In the genomic region with DNA sequence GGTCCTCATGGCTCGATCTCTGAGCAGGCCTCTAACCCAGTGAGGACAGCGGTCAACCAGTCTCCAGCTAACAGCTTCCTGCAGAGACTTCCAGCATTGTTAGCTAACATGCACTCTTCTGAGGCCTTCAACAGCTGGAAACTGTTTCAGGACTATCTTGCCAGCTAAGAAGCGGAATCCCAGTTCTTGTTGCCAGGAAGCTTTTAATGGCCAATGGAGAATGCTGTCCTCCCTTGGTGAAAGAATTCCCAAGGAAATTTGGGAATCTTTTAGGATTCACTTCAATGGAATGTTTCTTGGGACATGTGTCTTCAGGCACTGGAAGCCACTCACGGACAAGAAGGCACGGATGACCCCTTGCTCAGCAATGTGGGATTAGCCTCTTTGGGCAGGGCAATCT, we compare ENCODE assay signal across 25 cellular contexts.
DNase-seq lines count a peak whose midpoint lies in the region; ATAC-seq and TF ChIP-seq lines count a peak whose summit lies in the region.
"Had no signal": no experiment of that assay in that cellular context is flagged by ENCODE, and none has a peak within 500 bp of the region (broad histone marks: within the 10 kb centered on the region; RNA-seq: fewer than 3 reads in every experiment).

No MANE protein-coding gene starts in this region.

- DNase-seq in GM03348 (ENCODE audit: low spot score) (peak; percentile 55), epidermal melanocyte (ENCODE audit: insufficient read length, low spot score) (peak; percentile 41), left lung (no peak), smooth muscle cell (lab: John Stamatoyannopoulos, UW; ENCODE audit: unreplicated experiment) (no peak), GM20000 (ENCODE audit: low spot score) (no peak), uterus (no peak), NCI-H146 treated with DMSO at 0.1 percent for 48 hours (lab: John Stamatoyannopoulos, UW; ENCODE audit: unreplicated experiment) (no peak)
- DNase-seq: activated gamma-delta T cell; activated naive CD8-positive, alpha-beta T cell treated with anti-CD3 and anti-CD28 coated beads, Interleukin-2, amount 50 U/mL, for 24 hours; AML-193; CD8-positive, alpha-beta T cell; effector CD8-positive, alpha-beta T cell; H7; kidney glomerular epithelial cell; mesendoderm; naive thymus-derived CD4-positive, alpha-beta T cell; NCI-H1092; NCI-H1930; NCI-H526 treated with DMSO at 0.1 percent for 48 hours; stimulated activated naive CD4-positive, alpha-beta T cell treated with Interleukin-2 at 50 U/mL for 16 hours; T-helper 17 cell; testis had no signal

- H4K20me1 ChIP-seq in smooth muscle cell (ENCODE audit: low read depth) = no peaks in the 10 kb centered on the region

- H3K9ac ChIP-seq in smooth muscle cell (ENCODE audit: low read depth) = no peak overlapping the region

- H3K4me3 ChIP-seq in left lung (no peak overlapping the region), smooth muscle cell (no peak overlapping the region), uterus (no peak overlapping the region)
- H3K4me3 ChIP-seq: GM12878, SK-N-MC, testis had no signal

- TF ChIP-seq POLR2A in uterus (IDR thresholded peaks at IDR 0.05) = no peak

- H3K36me3 ChIP-seq in left lung (peaks cover 0 to 5% of the 10 kb centered on the region in 2 donors), smooth muscle cell (ENCODE audit: low read depth) (no peaks in the 10 kb centered on the region), uterus (no peaks in the 10 kb centered on the region)

- H3F3A ChIP-seq in smooth muscle cell (ENCODE audit: low read depth) = no peaks in the 10 kb centered on the region

- TF ChIP-seq CTCF in left lung (IDR thresholded peaks at IDR 0.05) = no peak
- no peak for TF ChIP-seq CTCF in smooth muscle cell (IDR thresholded peaks at IDR 0.05; ENCODE audit: borderline replicate concordance, insufficient read depth, poor library complexity, severe bottlenecking)
- TF ChIP-seq CTCF in GM20000 (IDR thresholded peaks at IDR 0.05; ENCODE audit: extremely low read depth, missing control alignments) = no peak
- no peak for TF ChIP-seq CTCF in uterus (IDR thresholded peaks at IDR 0.05)

- no peaks in the 10 kb centered on the region for H3K79me2 ChIP-seq in smooth muscle cell (ENCODE audit: low read depth)

- H2AFZ ChIP-seq in smooth muscle cell (ENCODE audit: low read depth) = no peak overlapping the region

- WGBS in smooth muscle cell (ENCODE audit: low lambda C conversion rate) = 63% methylated on average over 5 of the region's 5 CpGs

- H3K4me1 ChIP-seq in left lung (no peaks in the 10 kb centered on the region), smooth muscle cell (ENCODE audit: low read depth) (no peaks in the 10 kb centered on the region), uterus (no peaks in the 10 kb centered on the region)

- intact Hi-C loops in left lung (cut with DNase I) = no loop called here
- intact Hi-C loops in uterus (cut with DNase I; ENCODE audit: low total_unique reads) = no loop called here

- H3K4me2 ChIP-seq in smooth muscle cell = peak overlapping the region; percentile 40

- H3K9me3 ChIP-seq in left lung (no peaks in the 10 kb centered on the region), smooth muscle cell (replicated peaks; ENCODE audit: low read depth) (no peaks in the 10 kb centered on the region), uterus (no peaks in the 10 kb centered on the region)
- H3K9me3 ChIP-seq: testis had no signal

- peak; percentile 33 for ATAC-seq in left lung
- ATAC-seq: activated naive CD8-positive, alpha-beta T cell treated with anti-CD3 and anti-CD28 coated beads, Interleukin-2, amount 50 U/mL, for 24 hours; CD8-positive, alpha-beta T cell; GM12878; naive thymus-derived CD4-positive, alpha-beta T cell; T-helper 17 cell had no signal

- no peak overlapping the region for H3K27ac ChIP-seq in left lung
- H3K27ac ChIP-seq in smooth muscle cell (ENCODE audit: low read depth) = peak overlapping the region; percentile 35
- H3K27ac ChIP-seq in uterus = no peak overlapping the region
- H3K27ac ChIP-seq: HL-60, SK-N-MC, testis had no signal

- H3K27me3 ChIP-seq in left lung (no peaks in the 10 kb centered on the region), smooth muscle cell (ENCODE audit: low read depth) (no peaks in the 10 kb centered on the region), uterus (no peaks in the 10 kb centered on the region)
- H3K27me3 ChIP-seq: testis had no signal

Comparison
In these comparisons a context has a peak if more than half of its experiments do, and no peak if none do; other contexts are left out.
1. DNase-seq: peak in GM03348 (single experiment) and epidermal melanocyte (single experiment); none in left lung (0 of 2), smooth muscle cell (single experiment), GM20000 (single experiment), uterus (0 of 2) and NCI-H146 treated with DMSO at 0.1 percent for 48 hours (single experiment).